ENCODE assay signal across 20 cellular contexts in the genomic region with DNA sequence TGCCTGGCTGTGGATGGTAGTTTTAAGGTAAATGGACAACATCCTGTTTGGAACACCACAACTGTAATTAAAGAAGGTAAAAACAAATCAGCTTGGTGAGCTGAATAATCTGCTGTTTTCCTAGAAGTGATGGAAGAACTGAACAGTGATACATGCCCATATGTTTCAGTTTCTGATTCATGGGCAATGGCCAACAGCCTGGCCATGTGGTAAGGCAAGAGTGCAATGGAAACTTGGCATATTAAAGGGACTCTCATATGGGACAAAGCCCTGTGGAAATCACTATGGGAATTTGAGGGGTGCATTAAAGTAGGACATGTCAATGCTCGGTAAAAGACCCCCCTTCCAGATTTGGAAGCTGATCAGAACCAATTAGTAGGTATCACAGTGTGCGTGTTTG. TPM values are rescaled to one million over a fixed set of nuclear protein-coding genes. Genes with fewer than 3 reads are reported as not detected.
"Had no signal": no experiment of that assay in that cellular context is flagged by ENCODE, and none has a peak within 500 bp of the region (broad histone marks: within the 10 kb centered on the region; RNA-seq: fewer than 3 reads in every experiment).

No MANE protein-coding gene starts in this region.

- H3K4me3 Mint-ChIP-seq: activated CD4-positive, alpha-beta T cell treated with anti-CD3 and anti-CD28 coated beads, Interleukin-2, amount 10 ng/mL, durations not matched to agents 7 days and 5 days; activated CD8-positive, alpha-beta memory T cell treated with anti-CD3 and anti-CD28 coated beads, Interleukin-2, amount 10 ng/mL, durations not matched to agents 7 days and 5 days; nephron progenitor cell had no signal

- H3K4me1 ChIP-seq: esophagus muscularis mucosa, psoas muscle, stomach, uterus had no signal

- H3K27me3 Mint-ChIP-seq: activated CD4-positive, alpha-beta T cell treated with anti-CD3 and anti-CD28 coated beads, Interleukin-2, amount 10 ng/mL, durations not matched to agents 7 days and 5 days; activated CD8-positive, alpha-beta memory T cell treated with anti-CD3 and anti-CD28 coated beads, Interleukin-2, amount 10 ng/mL, durations not matched to agents 7 days and 5 days had no signal

- H3K4me3 ChIP-seq: esophagus muscularis mucosa, psoas muscle, right lobe of liver, spleen, stomach, thoracic aorta, uterus had no signal

- H3K27ac Mint-ChIP-seq: activated CD8-positive, alpha-beta memory T cell treated with anti-CD3 and anti-CD28 coated beads, Interleukin-2, amount 10 ng/mL, durations not matched to agents 7 days and 5 days; nephron progenitor cell had no signal

- H3K36me3 ChIP-seq: esophagus muscularis mucosa, right lobe of liver, thoracic aorta, uterus had no signal

- H3K9me3 ChIP-seq: right lobe of liver, thoracic aorta, uterus had no signal

- H3K27ac ChIP-seq: esophagus muscularis mucosa, psoas muscle, right lobe of liver, stomach, thoracic aorta, uterus had no signal

- ATAC-seq: activated CD8-positive, alpha-beta memory T cell treated with anti-CD3 and anti-CD28 coated beads, Interleukin-2, amount 10 ng/mL, durations not matched to agents 7 days and 5 days; left colon; psoas muscle; right lobe of liver had no signal

- H3K4me1 Mint-ChIP-seq: nephron progenitor cell had no signal

- H3K27me3 ChIP-seq: right lobe of liver, spleen, stomach, uterus had no signal

- DNase-seq: activated CD4-positive, alpha-beta T cell treated with anti-CD3 and anti-CD28 coated beads, Interleukin-2, amount 10 ng/mL, durations not matched to agents 7 days and 5 days; activated CD8-positive, alpha-beta memory T cell treated with anti-CD3 and anti-CD28 coated beads, Interleukin-2, amount 10 ng/mL, durations not matched to agents 7 days and 5 days; foreskin melanocyte; head of caudate nucleus; left colon; nephron progenitor cell; psoas muscle; right lobe of liver; spleen; stimulated activated CD4-positive, alpha-beta T cell treated with anti-CD3 and anti-CD28 coated beads, Interleukin-2, amount 100 ng/mL, for 24 hours; stomach; T-helper 9 cell; uterus had no signal

RNA-seq across cellular contexts. Expression of a gene that starts 37.8 kb away (rescaled TPM):
- total RNA-seq: lung microvascular endothelial cell had no signal

RNA-seq across cellular contexts. Expression of a gene that starts 41.7 kb away (rescaled TPM):
- total RNA-seq: activated CD4-positive, alpha-beta T cell treated with anti-CD3 and anti-CD28 coated beads, Interleukin-2, amount 10 ng/mL, durations not matched to agents 7 days and 5 days; cardiac septum; esophagus muscularis mucosa; left colon; lung microvascular endothelial cell; mononuclear cell; omental fat pad; psoas muscle; right lobe of liver; SK-MEL-5; stomach; thoracic aorta; uterus had no signal
- polyA plus RNA-seq: psoas muscle, stomach had no signal
